8 cellular contexts compared by ENCODE assay signal in the genomic region with DNA sequence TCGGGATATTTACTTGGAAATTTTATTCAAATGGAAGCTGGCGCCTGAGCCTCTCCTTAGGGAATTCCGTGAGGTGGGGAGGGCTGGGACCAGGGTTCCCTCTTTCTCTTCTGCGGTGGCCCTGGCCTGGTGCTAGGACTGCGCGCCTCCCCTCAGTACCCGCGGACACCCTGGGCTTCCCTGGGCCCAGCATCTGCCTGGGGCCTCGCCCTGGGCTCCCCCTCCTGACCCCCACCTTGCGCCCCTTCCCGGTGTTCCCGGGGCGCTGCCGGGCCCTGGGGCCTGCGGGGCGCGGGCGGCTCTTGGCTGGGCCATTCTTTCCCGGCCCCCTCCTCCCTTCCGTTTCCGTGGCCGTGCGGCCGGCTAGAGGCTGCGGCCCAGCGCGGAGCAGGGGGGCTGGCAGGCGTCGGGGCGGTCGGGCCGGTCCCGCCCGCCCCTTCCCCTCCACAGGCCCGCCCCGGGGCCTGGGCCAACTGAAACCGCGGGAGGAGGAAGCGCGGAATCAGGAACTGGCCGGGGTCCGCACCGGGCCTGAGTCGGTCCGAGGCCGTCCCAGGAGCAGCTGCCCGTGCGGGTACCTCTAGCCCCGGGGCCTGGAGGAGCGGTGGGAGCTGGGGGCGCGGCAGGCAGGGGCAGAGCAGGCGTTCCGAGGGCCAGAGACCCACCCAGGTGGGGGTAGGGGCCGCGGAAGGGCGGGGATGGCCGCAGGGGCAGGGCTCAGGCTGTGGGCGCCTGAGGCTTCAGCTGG. TPM values are rescaled to one million over a fixed set of nuclear protein-coding genes. Genes with fewer than 3 reads are reported as not detected.
A peak's percentile ranks its signal among the peaks of the same experiment; 100 is the strongest.
DNase-seq lines count a peak whose midpoint lies in the region; ATAC-seq, FAIRE-seq and TF ChIP-seq lines count a peak whose summit lies in the region.

A gene (plus strand): TSS at position 534 of the 748 bp plus-strand sequence. CDS start 542 bp downstream, outside the sequence.

- RAD21 ChIA-PET in GM12878 (lab: Charles Lee; ENCODE audit: unreplicated experiment), result interaction anchor here (1.0 to 4.0 kb wide), 7 partner anchors 14 to 236 kb away, joined by 3 to 57 read pairs (median 4); a partner anchor contains a TSS

- no peak for TF ChIP-seq EP300 in GM12878 (IDR thresholded peaks at IDR 0.05; ENCODE audit: borderline replicate concordance in 1 of 2, control insufficient read depth in 1 of 2, low read depth in 2 of 2, low read length in 2 of 2)

- H3K27ac ChIP-seq in ACC112 (ENCODE audit: low read depth, low read length), result peak within 1 kb of the TSS; percentile 49
- H3K27ac ChIP-seq in GM12878 (ENCODE audit: control insufficient read depth, insufficient read depth), result peak within 1 kb of the TSS; percentile 57
- H3K27ac ChIP-seq in smooth muscle cell (ENCODE audit: low read depth), result peak within 1 kb of the TSS; percentile 68

- H3K4me1 Mint-ChIP-seq in immature natural killer cell, result peaks cover 34 to 42% of the 10 kb centered on the region in 2 donors

- H3K4me3 ChIP-seq in ACC112 (ENCODE audit: low read depth, low read length) (peak within 1 kb of the TSS; percentile 76), GM12878 (peak within 1 kb of the TSS; percentile 37; the same call in 1 of the 2 replicates), smooth muscle cell (peak within 1 kb of the TSS; percentile 54)

- SMC1A ChIA-PET in GM12878 (lab: Charles Lee; ENCODE audit: uncharacterized antibody, unreplicated experiment), result interaction anchor here (0.9 to 4.6 kb wide), 11 partner anchors 10 to 578 kb away, joined by 3 to 49 read pairs (median 8); a partner anchor contains a TSS

- H4K20me1 ChIP-seq in GM12878 (ENCODE audit: control insufficient read depth, insufficient read depth) (no peaks in the 10 kb centered on the region), smooth muscle cell (ENCODE audit: low read depth) (no peaks in the 10 kb centered on the region)

- POLR2A ChIA-PET in GM12878 (lab: Charles Lee), result interaction anchor here (0.6 to 1.2 kb wide), 2 partner anchors 16 to 230 kb away, joined by 3 to 5 read pairs; no protein-coding TSS in a partner anchor

- H3K27ac Mint-ChIP-seq in immature natural killer cell, result peak within 1 kb of the TSS; percentile 84 to 94 (median 90)

- peaks cover 22% of the 10 kb centered on the region for H3K4me1 ChIP-seq in ACC112 (ENCODE audit: control insufficient read depth, insufficient read depth, low read length, unreplicated experiment)
- H3K4me1 ChIP-seq in GM12878 (ENCODE audit: control insufficient read depth, insufficient read depth, low read length), result peaks cover 19% of the 10 kb centered on the region
- peaks cover 17% of the 10 kb centered on the region for H3K4me1 ChIP-seq in smooth muscle cell (ENCODE audit: low read depth)

- DNase-seq in GM12878 (ENCODE audit: low read depth, low spot score) (no peak), immature natural killer cell (peak in 2 of 3 donors; percentile 52 to 57), smooth muscle cell (lab: John Stamatoyannopoulos, UW; ENCODE audit: unreplicated experiment) (no peak), OCI-M2 (lab: John Stamatoyannopoulos, UW; ENCODE audit: unreplicated experiment) (no peak), NCI-H2227 (lab: John Stamatoyannopoulos, UW; ENCODE audit: unreplicated experiment) (no peak), NCI-H1105 (lab: John Stamatoyannopoulos, UW) (no peak)

- peaks cover 5 to 10% (median 6%) of the 10 kb centered on the region in 3 donors for H3K27me3 Mint-ChIP-seq in immature natural killer cell (ENCODE audit: low read depth in 3 of 3)

- H3K4me2 ChIP-seq in GM12878 (ENCODE audit: control insufficient read depth, insufficient read depth) (peak within 1 kb of the TSS; percentile 49), smooth muscle cell (peak within 1 kb of the TSS; percentile 89)

- intact Hi-C loops in GM12878 (cut with micrococcal nuclease; ENCODE audit: unreplicated experiment), result loop anchor here (10.0 kb wide), 1 partner anchor 389 kb away; no protein-coding TSS in a partner anchor

- ATAC-seq in HG02885 (IDR thresholded peaks at IDR 0.05; ENCODE audit: poor library complexity, unreplicated experiment) (peak; percentile 31), GM12878 (peak; percentile 24)

- H3K27me3 ChIP-seq in ACC112 (ENCODE audit: insufficient read depth, low read length) (no peaks in the 10 kb centered on the region), GM12878 (replicated peaks in 1 of 2; ENCODE audit: control insufficient read depth in 2 of 2, insufficient read depth in 2 of 2, low read length in 1 of 2) (no peaks in the 10 kb centered on the region), smooth muscle cell (ENCODE audit: low read depth) (no peaks in the 10 kb centered on the region)

- H3K9me3 ChIP-seq in GM12878 (replicated peaks; ENCODE audit: control insufficient read depth, insufficient read depth, low read length), result no peaks in the 10 kb centered on the region
- no peaks in the 10 kb centered on the region for H3K9me3 ChIP-seq in smooth muscle cell (replicated peaks; ENCODE audit: low read depth)

- H2AFZ ChIP-seq in ACC112 (ENCODE audit: low read length, unreplicated experiment) (peak within 1 kb of the TSS; percentile 32), GM12878 (ENCODE audit: control insufficient read depth, low read depth, low read length) (peak within 1 kb of the TSS; percentile 47), smooth muscle cell (ENCODE audit: low read depth) (peak within 1 kb of the TSS; percentile 86)

- H3K9ac ChIP-seq in GM12878 (ENCODE audit: control insufficient read depth, insufficient read depth, low read length), result peak within 1 kb of the TSS; percentile 73
- peak within 1 kb of the TSS; percentile 69 for H3K9ac ChIP-seq in smooth muscle cell (ENCODE audit: low read depth)

- peak; percentile 69 for TF ChIP-seq POLR2A in GM12878 (IDR thresholded peaks at IDR 0.05; ENCODE audit: low read depth, low read length)

- no peak for FAIRE-seq in GM12878 (lab: Jason Lieb, UNC)

- TF ChIP-seq CTCF in GM12878 (IDR thresholded peaks at IDR 0.05 in 2 of 3, conservative IDR thresholded peaks at IDR 0.05 in 1 of 3; ENCODE audit: control insufficient read depth in 2 of 3, extremely low read depth in 1 of 3, insufficient read depth in 1 of 3, low read depth in 3 of 3, low read length in 3 of 3) (no peak), smooth muscle cell (IDR thresholded peaks at IDR 0.05; ENCODE audit: borderline replicate concordance, insufficient read depth, poor library complexity, severe bottlenecking) (no peak)

- WGBS in GM12878 (ENCODE audit: insufficient coverage, insufficient replicate concordance, low lambda C conversion rate, missing lambda C conversion rate), result 35% methylated on average over 36 of the region's 59 CpGs
- 18% methylated on average over 15 of the region's 59 CpGs for WGBS in smooth muscle cell (ENCODE audit: low lambda C conversion rate)

- no peak for TF ChIP-seq RAD21 in GM12878 (IDR thresholded peaks at IDR 0.05; ENCODE audit: insufficient read depth, low read depth, low read length)

- in situ Hi-C loops in GM12878 (cut with MboI), result no loop called here

- H3F3A ChIP-seq in smooth muscle cell (ENCODE audit: low read depth), result peaks cover 17% of the 10 kb centered on the region

- H3K79me2 ChIP-seq in ACC112 (ENCODE audit: control insufficient read depth, insufficient read depth, low read length, unreplicated experiment) (no peaks in the 10 kb centered on the region), GM12878 (ENCODE audit: control insufficient read depth, insufficient read depth, low read length) (no peaks in the 10 kb centered on the region; the same call in 1 of the 2 replicates), smooth muscle cell (ENCODE audit: low read depth) (no peaks in the 10 kb centered on the region)

- no peaks in the 10 kb centered on the region for H3K9me3 Mint-ChIP-seq in immature natural killer cell

- CTCF ChIA-PET in GM12878 (lab: Yijun Ruan, JAX), result interaction anchor here (1.0 to 4.7 kb wide), 12 partner anchors 9 to 286 kb away, joined by 3 to 104 read pairs (median 16); a partner anchor contains a TSS

- no peaks in the 10 kb centered on the region for H3K36me3 ChIP-seq in ACC112 (ENCODE audit: insufficient read depth, low read length)
- H3K36me3 ChIP-seq in GM12878 (ENCODE audit: control insufficient read depth in 2 of 2, insufficient read depth in 2 of 2, low read length in 1 of 2), result peaks cover 0 to 18% of the 10 kb centered on the region in 2 experiments; a peak in 2 of 4 replicates
- no peaks in the 10 kb centered on the region for H3K36me3 ChIP-seq in smooth muscle cell (ENCODE audit: low read depth)

- BruUV-seq in GM12878 (replicated peaks; lab: Mats Ljungman, UMichigan), result no TSS peak

- peak within 1 kb of the TSS; percentile 85 to 91 (median 85) for H3K4me3 Mint-ChIP-seq in immature natural killer cell

- peaks cover 3 to 9% (median 8%) of the 10 kb centered on the region in 3 donors for H3K36me3 Mint-ChIP-seq in immature natural killer cell

TF ChIP-seq in GM12878, 131 proteins besides CTCF, POLR2A, EP300 and RAD21:
- TF ChIP-seq EED (IDR thresholded peaks at IDR 0.05; ENCODE audit: low read depth), result peak; percentile 19; the same call in 1 of the 2 replicates
- TF ChIP-seq ZNF274 (IDR thresholded peaks at IDR 0.05; ENCODE audit: insufficient read depth, insufficient read length), result no peak

RNA-seq across cellular contexts. Expression of the gene that starts here (rescaled TPM):
- 21.3 and 22.9 TPM in 2 replicates for total RNA-seq in GM12878 (2013; cell fraction: nucleolus; rRNA removed)
- total RNA-seq in GM12878 (2014; rRNA removed), result 19.5 and 21.7 TPM in 2 replicates
- total RNA-seq in GM12878 (2014; rRNA removed; fragmentation: Illumina TruSeq; extraction: Trizol), result 6.1 and 7.0 TPM in 2 replicates
- 17.7 and 23.9 TPM in 2 replicates for total RNA-seq in GM12878 (2021)
- 2.3 TPM for polyA plus RNA-seq in GM12878 (2011; ENCODE audit: low read depth)
- 0.07 and 0.09 TPM in 2 replicates for polyA plus RNA-seq in GM12878 (2011; rRNA removed)
- 0.12 and 0.13 TPM in 2 replicates for polyA plus RNA-seq in GM12878 (2011; cell fraction: cytosol; rRNA removed)
- polyA plus RNA-seq in GM12878 (2011; cell fraction: nucleus; rRNA removed), result 0.28 and 0.34 TPM in 2 replicates
- polyA plus RNA-seq in GM12878 (2012), result 6.4 and 6.7 TPM in 2 replicates
- polyA plus RNA-seq in GM12878 (2014; fragmentation: Illumina TruSeq; extraction: Trizol), result 0.60 and 3.8 TPM in 2 replicates
- 1 to 10 TPM in 1 of 2 experiments, under 1 TPM in 1; 0.56 to 1.0 TPM for polyA plus RNA-seq in GM12878 (2014; fragmentation: Nextera tagmentation; extraction: Ambion mirVana)
- polyA plus RNA-seq in GM12878 (2014; rRNA removed), result 14.6 and 20.6 TPM in 2 replicates
- polyA plus RNA-seq in GM12878 (2016; fragmentation: Nextera tagmentation; extraction: Ambion mirVana), result 10 to 100 TPM; 12.7 to 16.1 TPM
- 0.10 TPM in 1 of 2 replicates, not detected in the other for polyA minus RNA-seq in GM12878 (2011; rRNA and poly(A)+ RNA removed)
- polyA minus RNA-seq in GM12878 (2011; cell fraction: cytosol; rRNA and poly(A)+ RNA removed), result 0.83 TPM in 1 of 2 replicates, not detected in the other
- polyA minus RNA-seq in GM12878 (2011; cell fraction: nucleus; rRNA and poly(A)+ RNA removed), result 0.73 and 0.96 TPM in 2 replicates
- polyA plus RNA-seq in immature natural killer cell, result 10 to 100 TPM; 28.6 to 73.2 (median 53.5) TPM
- total RNA-seq in smooth muscle cell, result 4.9 and 6.3 TPM in 2 replicates
- 6.2 and 8.2 TPM in 2 replicates for polyA plus RNA-seq in smooth muscle cell

Comparison
In these comparisons a context has a peak if more than half of its experiments do, and no peak if none do; other contexts are left out.
1. H2AFZ ChIP-seq: peak in every context shown above with its lines; median percentile 86 in smooth muscle cell; 47 in GM12878; 32 in ACC112.
2. DNase-seq: peak in immature natural killer cell (2 of 3); none in GM12878 (single experiment), smooth muscle cell (single experiment), OCI-M2 (single experiment), NCI-H2227 (single experiment) and NCI-H1105 (single experiment).
3. Peak in every context shown above with its lines, with median percentiles within 50 percentile points of each other: H3K27ac ChIP-seq and H3K4me3 ChIP-seq.